Comparison of ENCODE assay signal across 10 cellular contexts in genomic region chr10:79247373-79248137, GRCh38.
DNase-seq lines count a peak whose midpoint lies in the region; ATAC-seq and TF ChIP-seq lines count a peak whose summit lies in the region.
"Had no signal": no experiment of that assay in that cellular context is flagged by ENCODE, and none has a peak within 500 bp of the region (broad histone marks: within the 10 kb centered on the region; RNA-seq: fewer than 3 reads in every experiment).

No MANE protein-coding gene starts in this region.

- no peaks in the 10 kb centered on the region for H3K9me3 Mint-ChIP-seq in Caco-2 (ENCODE audit: unreplicated experiment)

- no TSS peak for BruUV-seq in Caco-2 (replicated peaks; lab: Mats Ljungman, UMichigan)

- peaks cover 7% of the 10 kb centered on the region for H3K4me1 Mint-ChIP-seq in Caco-2 (ENCODE audit: low read depth, unreplicated experiment)

- H3K9me3 ChIP-seq in HEK293 (ENCODE audit: control insufficient read depth, insufficient read depth, low read depth, low read length) = no peaks in the 10 kb centered on the region
- no peaks in the 10 kb centered on the region for H3K9me3 ChIP-seq in ovary
- no peaks in the 10 kb centered on the region for H3K9me3 ChIP-seq in Caco-2

- CTCF ChIA-PET in HEK293 (lab: Yijun Ruan, JAX) (interaction anchor here (0.6 to 0.8 kb wide), 2 partner anchors 10 to 1401 kb away, joined by 3 to 5 read pairs; no protein-coding TSS in a partner anchor), Caco-2 (lab: Charles Lee) (no interaction called here)

- H3K4me3 Mint-ChIP-seq in Caco-2 (ENCODE audit: unreplicated experiment) = no peak overlapping the region

- peak overlapping the region; percentile 93 for H3K27ac ChIP-seq in ACC112 (ENCODE audit: low read depth, low read length)
- H3K27ac ChIP-seq in HEK293 (ENCODE audit: extremely low read depth, low read depth, low read length) = no peak overlapping the region
- peak overlapping the region; percentile 94 for H3K27ac ChIP-seq in caudate nucleus (ENCODE audit: low read depth, low read length)
- H3K27ac ChIP-seq in ovary = peak overlapping the region; percentile 76 to 80
- H3K27ac ChIP-seq: VCaP had no signal

- DNase-seq in caudate nucleus (lab: John Stamatoyannopoulos, UW) (no peak), ovary (no peak), Caco-2 (no peak), Kasumi-1 (lab: John Stamatoyannopoulos, UW) (no peak), H7 (no peak)
- DNase-seq: kidney glomerular epithelial cell had no signal

- H3K27ac Mint-ChIP-seq in Caco-2 (ENCODE audit: unreplicated experiment) = no peak overlapping the region

- TF ChIP-seq EP300 in ovary (IDR thresholded peaks at IDR 0.05) = no peak

- H3K36me3 Mint-ChIP-seq in Caco-2 (ENCODE audit: insufficient read depth, unreplicated experiment) = no peaks in the 10 kb centered on the region

- H2AFZ ChIP-seq in ACC112 (ENCODE audit: low read length, unreplicated experiment) = no peak overlapping the region

- TF ChIP-seq CTCF in HEK293 (tag by site-specific recombination; IDR thresholded peaks at IDR 0.05) (no peak), ovary (IDR thresholded peaks at IDR 0.05) (no peak), Caco-2 (IDR thresholded peaks at IDR 0.05; ENCODE audit: insufficient read depth in 1 of 2, low read depth in 1 of 2, low read length in 1 of 2, severe bottlenecking in 1 of 2, unreplicated experiment in 1 of 2) (no peak)

- TF ChIP-seq POLR2A in ovary (IDR thresholded peaks at IDR 0.05) = no peak

- POLR2A ChIA-PET in HEK293 (lab: Yijun Ruan, JAX) = no interaction called here
- POLR2A ChIA-PET in Caco-2 (lab: Charles Lee) = no interaction called here

- intact Hi-C loops in ovary (cut with DNase I) = loop anchor here in 1 of 4 donors (10.0 kb wide), 1 partner anchor 217 kb away; no protein-coding TSS in a partner anchor
- intact Hi-C loops in Caco-2 (cut with micrococcal nuclease; ENCODE audit: unreplicated experiment) = no loop called here

- no peaks in the 10 kb centered on the region for H3K36me3 ChIP-seq in ACC112 (ENCODE audit: insufficient read depth, low read length)
- H3K36me3 ChIP-seq in HEK293 (ENCODE audit: control insufficient read depth in 2 of 2, insufficient read depth in 1 of 2, low read length in 2 of 2) = peaks cover 0 to 2% of the 10 kb centered on the region in 2 experiments; a peak in 1 of 3 replicates
- H3K36me3 ChIP-seq in ovary = no peaks in the 10 kb centered on the region
- H3K36me3 ChIP-seq in Caco-2 (ENCODE audit: control insufficient read depth, insufficient read depth, low read length) = no peaks in the 10 kb centered on the region
- H3K36me3 ChIP-seq in H7 (replicated peaks; ENCODE audit: control insufficient read depth, insufficient read depth, low read length) = no peaks in the 10 kb centered on the region

- H3K27me3 ChIP-seq in ACC112 (ENCODE audit: insufficient read depth, low read length) = no peaks in the 10 kb centered on the region
- H3K27me3 ChIP-seq in ovary = no peaks in the 10 kb centered on the region
- no peaks in the 10 kb centered on the region for H3K27me3 ChIP-seq in Caco-2 (replicated peaks; ENCODE audit: control insufficient read depth, insufficient read depth, low read length)
- H3K27me3 ChIP-seq in H7 (ENCODE audit: control insufficient read depth, insufficient read depth, low read length) = peaks cover 18% of the 10 kb centered on the region

- H3K79me2 ChIP-seq in ACC112 (ENCODE audit: control insufficient read depth, insufficient read depth, low read length, unreplicated experiment) = peaks cover 81% of the 10 kb centered on the region

- no peak for ATAC-seq in GM18502 (IDR thresholded peaks at IDR 0.05; ENCODE audit: poor library complexity, unreplicated experiment)

- no peak overlapping the region for H3K4me3 ChIP-seq in ACC112 (ENCODE audit: low read depth, low read length)
- H3K4me3 ChIP-seq in HEK293 (ENCODE audit: low read depth, low read length) = no peak overlapping the region
- no peak overlapping the region for H3K4me3 ChIP-seq in ovary
- no peak overlapping the region for H3K4me3 ChIP-seq in Caco-2 (ENCODE audit: low read depth, low read length)
- H3K4me3 ChIP-seq in H7 (ENCODE audit: insufficient read depth, low read depth, low read length) = no peak overlapping the region

- H3K4me1 ChIP-seq in ACC112 (ENCODE audit: control insufficient read depth, insufficient read depth, low read length, unreplicated experiment) = peaks cover 48% of the 10 kb centered on the region
- no peaks in the 10 kb centered on the region; the same call in 1 of the 2 replicates for H3K4me1 ChIP-seq in HEK293 (ENCODE audit: control insufficient read depth, insufficient read depth, low read length)
- peaks cover 34% of the 10 kb centered on the region for H3K4me1 ChIP-seq in ovary (ENCODE audit: insufficient read depth)
- no peaks in the 10 kb centered on the region for H3K4me1 ChIP-seq in Caco-2

- no peaks in the 10 kb centered on the region for H3K27me3 Mint-ChIP-seq in Caco-2 (ENCODE audit: insufficient read depth, unreplicated experiment)

- WGBS in ovary, 3 donors = 89 to 91% (median 90%) methylated on average over 6 of the region's 6 CpGs

TF ChIP-seq in HEK293, 187 proteins besides CTCF, POLR2A, EP300 and RAD21:
- TF ChIP-seq ZNF398 (tag by site-specific recombination; IDR thresholded peaks at IDR 0.05) (no peak), ZIC2 (tag by site-specific recombination; IDR thresholded peaks at IDR 0.05) (peak; percentile 69), ZNF777 (tag by site-specific recombination; IDR thresholded peaks at IDR 0.05; ENCODE audit: borderline replicate concordance) (no peak), ZNF214 (tag by site-specific recombination; IDR thresholded peaks at IDR 0.05; ENCODE audit: borderline replicate concordance) (no peak)
